ENCODE assay signal across 21 cellular contexts in the genomic region with DNA sequence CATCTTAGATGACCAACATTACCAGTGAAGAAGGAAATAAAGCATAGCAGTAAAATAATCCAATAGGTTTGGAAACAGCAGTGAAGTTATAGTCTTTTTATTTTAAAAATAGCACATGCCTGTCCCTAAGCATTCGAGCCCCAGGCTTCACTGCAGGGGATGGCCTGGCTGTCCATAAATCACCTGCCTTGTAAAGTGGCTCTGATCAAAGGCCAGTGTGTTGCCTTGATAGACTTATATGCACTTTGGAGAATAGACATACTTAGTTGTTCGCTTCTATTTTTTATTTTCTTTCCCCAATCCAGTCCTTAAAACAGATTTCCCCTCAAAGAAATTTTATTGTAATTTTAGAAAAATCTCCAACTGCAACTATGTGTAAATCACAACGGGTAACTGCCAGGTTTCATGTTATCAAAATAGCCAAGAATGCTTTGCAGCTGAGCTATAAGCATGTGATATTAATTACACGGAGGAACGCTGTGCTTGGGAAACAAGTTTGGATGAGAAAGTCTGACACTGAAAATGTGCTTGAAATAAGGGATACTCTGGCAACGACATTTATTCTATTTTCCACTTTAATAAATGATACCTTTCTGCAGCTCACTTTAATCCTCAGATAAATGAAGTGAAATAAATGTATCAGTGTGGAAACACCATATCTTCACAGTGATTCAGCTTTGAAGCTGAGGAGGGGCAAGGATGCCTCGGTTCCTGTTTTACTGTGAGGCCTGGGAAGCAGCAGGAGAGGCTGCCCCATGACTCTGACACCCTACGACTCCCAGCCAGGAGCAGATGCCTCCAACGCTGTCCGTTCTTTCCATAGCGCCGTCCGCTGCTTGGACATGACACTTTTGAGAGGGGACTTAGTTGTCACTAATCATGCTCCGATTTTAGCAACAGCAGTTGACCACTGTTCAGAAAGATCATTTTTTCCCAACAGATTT. TPM values are rescaled to one million over a fixed set of nuclear protein-coding genes. Genes with fewer than 3 reads are reported as not detected.
DNase-seq lines count a peak whose midpoint lies in the region; ATAC-seq and TF ChIP-seq lines count a peak whose summit lies in the region.
"Had no signal": no experiment of that assay in that cellular context is flagged by ENCODE, and none has a peak within 500 bp of the region (broad histone marks: within the 10 kb centered on the region; RNA-seq: fewer than 3 reads in every experiment).

No MANE protein-coding gene starts in this region.

- H3K27me3 Mint-ChIP-seq in brain, result peaks cover 3% of the 10 kb centered on the region
- peaks cover 16% of the 10 kb centered on the region for H3K27me3 Mint-ChIP-seq in activated naive CD4-positive, alpha-beta T cell treated with anti-CD3 and anti-CD28 coated beads, Interleukin-2, amount 10 ng/mL, durations not matched to agents 7 days and 5 days
- H3K27me3 Mint-ChIP-seq in stimulated activated naive CD8-positive, alpha-beta T cell treated with anti-CD3 and anti-CD28 coated beads, Interleukin-15, amount 100 ng/mL, for 72 hours, result peaks cover 17% of the 10 kb centered on the region

- H3K36me3 ChIP-seq in right atrium auricular region, result no peaks in the 10 kb centered on the region
- no peaks in the 10 kb centered on the region for H3K36me3 ChIP-seq in skeletal muscle tissue (ENCODE audit: control insufficient read depth in 3 of 3, insufficient read depth in 3 of 3, low read length in 3 of 3)

- H3K9ac ChIP-seq in skeletal muscle tissue (ENCODE audit: low read depth in 1 of 3, low read length in 3 of 3), result peak overlapping the region; percentile 7 to 69 (median 26)

- CTCF ChIA-PET in activated naive CD4-positive, alpha-beta T cell treated with anti-CD3 and anti-CD28 coated beads, Interleukin-2, amount 10 ng/mL, durations not matched to agents 7 days and 5 days (lab: Charles Lee), result no interaction called here

- H3K27ac Mint-ChIP-seq in brain, result peak overlapping the region in 4 of 5 experiments; percentile 23 to 86 (median 58)
- H3K27ac Mint-ChIP-seq in activated naive CD4-positive, alpha-beta T cell treated with anti-CD3 and anti-CD28 coated beads, Interleukin-2, amount 10 ng/mL, durations not matched to agents 7 days and 5 days, result no peak overlapping the region
- H3K27ac Mint-ChIP-seq in stimulated activated naive CD8-positive, alpha-beta T cell treated with anti-CD3 and anti-CD28 coated beads, Interleukin-15, amount 100 ng/mL, for 72 hours, result no peak overlapping the region
- H3K27ac Mint-ChIP-seq: activated CD8-positive, alpha-beta memory T cell treated with anti-CD3 and anti-CD28 coated beads, Interleukin-2, amount 10 ng/mL, durations not matched to agents 7 days and 5 days; stimulated activated naive CD8-positive, alpha-beta T cell treated with anti-CD3 and anti-CD28 coated beads, Interleukin-15, Interleukin-2, amounts not matched to agents 100 ng/mL and 50 ng/mL, for 24 hours; T-helper 1 cell treated with Interleukin-12 subunit alpha and Interleukin-12 subunit beta and Interleukin-4 antibody, amounts not matched to agents 30 μg/mL and 1 μg/mL, for 36 hours had no signal

- DNase-seq in GM03348 (ENCODE audit: low spot score) (peak; percentile 56), right atrium auricular region (ENCODE audit: low spot score) (no peak)
- DNase-seq in stimulated activated CD8-positive, alpha-beta memory T cell treated with anti-CD3 and anti-CD28 coated beads, Interleukin-4, amount 100 ng/mL, for 48 hours, result no peak
- no peak for DNase-seq in activated naive CD4-positive, alpha-beta T cell treated with anti-CD3 and anti-CD28 coated beads, Interleukin-2, amount 10 ng/mL, durations not matched to agents 7 days and 5 days
- no peak for DNase-seq in stimulated activated naive CD8-positive, alpha-beta T cell treated with anti-CD3 and anti-CD28 coated beads, Interleukin-15, amount 100 ng/mL, for 72 hours
- DNase-seq: activated CD8-positive, alpha-beta memory T cell treated with anti-CD3 and anti-CD28 coated beads, Interleukin-2, amount 10 ng/mL, durations not matched to agents 7 days and 5 days; activated gamma-delta T cell; AML-193; Caco-2; dorsolateral prefrontal cortex; Karpas-422; NCI-H1436 had no signal

- H3K4me1 ChIP-seq in right atrium auricular region (peaks cover 0 to 6% of the 10 kb centered on the region in 2 donors), skeletal muscle tissue (ENCODE audit: control insufficient read depth in 3 of 3, insufficient read depth in 3 of 3, low read length in 3 of 3) (peaks cover 17 to 33% (median 32%) of the 10 kb centered on the region in 3 donors)

- no peak for ATAC-seq in GM21737 (IDR thresholded peaks at IDR 0.05; ENCODE audit: unreplicated experiment)
- ATAC-seq in stimulated activated naive CD8-positive, alpha-beta T cell treated with anti-CD3 and anti-CD28 coated beads, Interleukin-15, amount 100 ng/mL, for 72 hours, result no peak
- ATAC-seq: activated CD4-positive, CD25-positive, alpha-beta regulatory T cell treated with anti-CD3 and anti-CD28 coated beads, Interleukin-2, amount 50 U/mL, for 24 hours; activated CD8-positive, alpha-beta memory T cell treated with anti-CD3 and anti-CD28 coated beads, Interleukin-2, amount 10 ng/mL, durations not matched to agents 7 days and 5 days had no signal

- no peaks in the 10 kb centered on the region for H3K36me3 Mint-ChIP-seq in brain
- H3K36me3 Mint-ChIP-seq in activated naive CD4-positive, alpha-beta T cell treated with anti-CD3 and anti-CD28 coated beads, Interleukin-2, amount 10 ng/mL, durations not matched to agents 7 days and 5 days, result no peaks in the 10 kb centered on the region
- H3K36me3 Mint-ChIP-seq: activated CD8-positive, alpha-beta memory T cell treated with anti-CD3 and anti-CD28 coated beads, Interleukin-2, amount 10 ng/mL, durations not matched to agents 7 days and 5 days had no signal

- no peak overlapping the region for H3K4me3 ChIP-seq in right atrium auricular region
- H3K4me3 ChIP-seq in skeletal muscle tissue (ENCODE audit: low read length in 3 of 3), result peak overlapping the region; percentile 19 to 30 (median 19)
- H3K4me3 ChIP-seq: dorsolateral prefrontal cortex had no signal

- H3K9me3 Mint-ChIP-seq in brain, result peaks cover 0 to 5% (median 2%) of the 10 kb centered on the region in 5 experiments
- no peaks in the 10 kb centered on the region for H3K9me3 Mint-ChIP-seq in activated naive CD4-positive, alpha-beta T cell treated with anti-CD3 and anti-CD28 coated beads, Interleukin-2, amount 10 ng/mL, durations not matched to agents 7 days and 5 days
- peaks cover 9 to 14% of the 10 kb centered on the region in 2 donors for H3K9me3 Mint-ChIP-seq in stimulated activated naive CD8-positive, alpha-beta T cell treated with anti-CD3 and anti-CD28 coated beads, Interleukin-15, amount 100 ng/mL, for 72 hours
- H3K9me3 Mint-ChIP-seq: T-helper 1 cell treated with Interleukin-12 subunit alpha and Interleukin-12 subunit beta and Interleukin-4 antibody, amounts not matched to agents 30 μg/mL and 1 μg/mL, for 36 hours had no signal

- H3K4me1 Mint-ChIP-seq in brain, result peaks cover 36% of the 10 kb centered on the region
- H3K4me1 Mint-ChIP-seq in activated naive CD4-positive, alpha-beta T cell treated with anti-CD3 and anti-CD28 coated beads, Interleukin-2, amount 10 ng/mL, durations not matched to agents 7 days and 5 days, result no peaks in the 10 kb centered on the region
- no peaks in the 10 kb centered on the region for H3K4me1 Mint-ChIP-seq in stimulated activated naive CD8-positive, alpha-beta T cell treated with anti-CD3 and anti-CD28 coated beads, Interleukin-15, amount 100 ng/mL, for 72 hours
- H3K4me1 Mint-ChIP-seq: activated CD8-positive, alpha-beta memory T cell treated with anti-CD3 and anti-CD28 coated beads, Interleukin-2, amount 10 ng/mL, durations not matched to agents 7 days and 5 days had no signal

- H3K9me3 ChIP-seq in right atrium auricular region, result peaks cover 0 to 7% of the 10 kb centered on the region in 2 donors
- H3K9me3 ChIP-seq in skeletal muscle tissue (ENCODE audit: control insufficient read depth in 3 of 3, low read length in 3 of 3), result peaks cover 0 to 4% (median 0%) of the 10 kb centered on the region in 3 donors

- H3K27me3 ChIP-seq in right atrium auricular region (no peaks in the 10 kb centered on the region), skeletal muscle tissue (ENCODE audit: control insufficient read depth in 3 of 3, insufficient read depth in 3 of 3, low read length in 3 of 3) (no peaks in the 10 kb centered on the region)

- H3K4me3 Mint-ChIP-seq in brain, result peak overlapping the region in 2 of 5 experiments; percentile 5 to 11
- no peak overlapping the region for H3K4me3 Mint-ChIP-seq in activated naive CD4-positive, alpha-beta T cell treated with anti-CD3 and anti-CD28 coated beads, Interleukin-2, amount 10 ng/mL, durations not matched to agents 7 days and 5 days
- H3K4me3 Mint-ChIP-seq in stimulated activated naive CD8-positive, alpha-beta T cell treated with anti-CD3 and anti-CD28 coated beads, Interleukin-15, amount 100 ng/mL, for 72 hours, result no peak overlapping the region
- H3K4me3 Mint-ChIP-seq: activated CD8-positive, alpha-beta memory T cell treated with anti-CD3 and anti-CD28 coated beads, Interleukin-2, amount 10 ng/mL, durations not matched to agents 7 days and 5 days; stimulated activated naive CD8-positive, alpha-beta T cell treated with anti-CD3 and anti-CD28 coated beads, Interleukin-15, Interleukin-2, amounts not matched to agents 100 ng/mL and 50 ng/mL, for 24 hours; T-helper 1 cell treated with Interleukin-12 subunit alpha and Interleukin-12 subunit beta and Interleukin-4 antibody, amounts not matched to agents 30 μg/mL and 1 μg/mL, for 36 hours had no signal

- TF ChIP-seq CTCF in brain (conservative IDR thresholded peaks at IDR 0.05) (no peak), right atrium auricular region (IDR thresholded peaks at IDR 0.05) (no peak)

- H3K27ac ChIP-seq in right atrium auricular region (peak overlapping the region; percentile 35 to 66), skeletal muscle tissue (ENCODE audit: low read depth, low read length) (peak overlapping the region; percentile 82)
- H3K27ac ChIP-seq: dorsolateral prefrontal cortex had no signal

RNA-seq across cellular contexts. Expression of gene METTL21C, which starts 5.5 kb away (rescaled TPM):
- polyA plus RNA-seq in brain (ENCODE audit: insufficient read depth, low read depth, low replicate concordance), result not detected
- total RNA-seq in right atrium auricular region, result not detected
- total RNA-seq in skeletal muscle tissue, result 29.7 TPM
- total RNA-seq: activated CD8-positive, alpha-beta memory T cell treated with anti-CD3 and anti-CD28 coated beads, Interleukin-2, amount 10 ng/mL, durations not matched to agents 7 days and 5 days; Caco-2; H4; myocyte; posterior vena cava had no signal

Comparison
In these comparisons a context has a peak if more than half of its experiments do, and no peak if none do; other contexts are left out.
1. H3K27ac Mint-ChIP-seq: peak in brain (4 of 5); none in activated naive CD4-positive, alpha-beta T cell treated with anti-CD3 and anti-CD28 coated beads, Interleukin-2, amount 10 ng/mL, durations not matched to agents 7 days and 5 days (single experiment) and stimulated activated naive CD8-positive, alpha-beta T cell treated with anti-CD3 and anti-CD28 coated beads, Interleukin-15, amount 100 ng/mL, for 72 hours (0 of 2).
2. H3K4me3 ChIP-seq: peak in skeletal muscle tissue (3 of 3); none in right atrium auricular region (0 of 2).
3. RNA of gene METTL21C, which starts 5.5 kb away (total RNA-seq): 29.7 TPM in skeletal muscle tissue (single experiment); not detected in right atrium auricular region; every median in the first group is over 10 times any median in the second.